Comparison of ENCODE assay signal across 8 cellular contexts in genomic region chr17:29140051-29140582, GRCh38. TPM values are rescaled to one million over a fixed set of nuclear protein-coding genes. Genes with fewer than 3 reads are reported as not detected.
DNase-seq lines count a peak whose midpoint lies in the region; ATAC-seq and TF ChIP-seq lines count a peak whose summit lies in the region.

No MANE protein-coding gene starts in this region.

- TF ChIP-seq CTCF in CD4-positive, alpha-beta T cell (IDR thresholded peaks at IDR 0.05), result no peak
- TF ChIP-seq CTCF in colonic mucosa (IDR thresholded peaks at IDR 0.05), result no peak

- H3K4me1 ChIP-seq in colonic mucosa, result no peaks in the 10 kb centered on the region
- peaks cover 42% of the 10 kb centered on the region for H3K4me1 ChIP-seq in mesenchymal stem cell (ENCODE audit: control insufficient read depth, insufficient read depth, low read depth, low read length)

- peaks cover 16% of the 10 kb centered on the region for H3K79me1 ChIP-seq in mesenchymal stem cell (replicated peaks; ENCODE audit: low read length, poor library complexity, severe bottlenecking)

- peak overlapping the region; percentile 96 for H3K27ac Mint-ChIP-seq in CD4-positive, alpha-beta T cell
- peak overlapping the region; percentile 96 for H3K27ac Mint-ChIP-seq in activated CD4-positive, alpha-beta T cell treated with anti-CD3 and anti-CD28 coated beads, Interleukin-2, amount 10 ng/mL, durations not matched to agents 24 days and 14 days

- POLR2A ChIA-PET in CD4-positive, alpha-beta T cell (lab: Charles Lee), result interaction anchor here (0.7 to 4.7 kb wide), 14 partner anchors 9 to 420 kb away, joined by 3 to 33 read pairs (median 10); partner anchors contain the start of genes MYO18A, NUFIP2, PHF12 and RPL23A

- peak overlapping the region; percentile 82 for H4K8ac ChIP-seq in mesenchymal stem cell (ENCODE audit: low read length)

- peaks cover 24% of the 10 kb centered on the region for H3K36me3 Mint-ChIP-seq in CD4-positive, alpha-beta T cell (ENCODE audit: low read depth)
- peaks cover 9% of the 10 kb centered on the region for H3K36me3 Mint-ChIP-seq in activated CD4-positive, alpha-beta T cell treated with anti-CD3 and anti-CD28 coated beads, Interleukin-2, amount 10 ng/mL, durations not matched to agents 24 days and 14 days (ENCODE audit: low read depth)

- H2BK5ac ChIP-seq in mesenchymal stem cell (ENCODE audit: low read depth, low read length, poor library complexity, severe bottlenecking), result no peak overlapping the region

- peak overlapping the region; percentile 46 to 62 for H3K9ac ChIP-seq in colonic mucosa (ENCODE audit: low read depth in 2 of 2, low read length in 2 of 2)
- peak overlapping the region; percentile 87 for H3K9ac ChIP-seq in mesenchymal stem cell (ENCODE audit: low read length)

- H3K4me2 ChIP-seq in mesenchymal stem cell (ENCODE audit: low read length, poor library complexity, severe bottlenecking), result peak overlapping the region; percentile 25

- H3K18ac ChIP-seq in mesenchymal stem cell (ENCODE audit: low read depth in 1 of 2, low read length in 2 of 2), result peak overlapping the region; percentile 78 to 95

- H2BK12ac ChIP-seq in mesenchymal stem cell (ENCODE audit: low read length in 2 of 2), result peak overlapping the region in 1 of 2 experiments; percentile 88

- no peak overlapping the region for H3K23ac ChIP-seq in mesenchymal stem cell (ENCODE audit: low read length in 2 of 2)

- H3K27me3 Mint-ChIP-seq in CD4-positive, alpha-beta T cell, result no peaks in the 10 kb centered on the region
- H3K27me3 Mint-ChIP-seq in activated CD4-positive, alpha-beta T cell treated with anti-CD3 and anti-CD28 coated beads, Interleukin-2, amount 10 ng/mL, durations not matched to agents 24 days and 14 days, result no peaks in the 10 kb centered on the region

- peak overlapping the region; percentile 82 for H3K27ac ChIP-seq in CD4-positive, alpha-beta T cell (ENCODE audit: low read depth, low read length)
- H3K27ac ChIP-seq in colonic mucosa (peak overlapping the region; percentile 62), mesenchymal stem cell (ENCODE audit: low read length, poor library complexity, severe bottlenecking) (no peak overlapping the region)

- H3K4ac ChIP-seq in mesenchymal stem cell (ENCODE audit: low read depth in 1 of 2, low read length in 2 of 2), result peak overlapping the region; percentile 25 to 93

- CTCF ChIA-PET in CD4-positive, alpha-beta T cell (lab: Charles Lee), result interaction anchor here (0.8 to 5.2 kb wide), 6 partner anchors 9 to 154 kb away, joined by 3 to 39 read pairs (median 14); partner anchors contain the start of gene MYO18A

- H3K14ac ChIP-seq in mesenchymal stem cell (ENCODE audit: low read length in 2 of 2), result peak overlapping the region in 1 of 2 experiments; percentile 67

- H2BK120ac ChIP-seq in mesenchymal stem cell (ENCODE audit: low read depth, low read length), result peak overlapping the region; percentile 61

- no peaks in the 10 kb centered on the region for H3K36me3 ChIP-seq in colonic mucosa
- H3K36me3 ChIP-seq in mesenchymal stem cell (ENCODE audit: control insufficient read depth in 1 of 2, insufficient read depth in 2 of 2, low read depth in 1 of 2, low read length in 2 of 2), result peaks cover 6 to 9% of the 10 kb centered on the region in 2 experiments

- peak overlapping the region; percentile 91 for H3K4me3 Mint-ChIP-seq in CD4-positive, alpha-beta T cell
- peak overlapping the region; percentile 88 for H3K4me3 Mint-ChIP-seq in activated CD4-positive, alpha-beta T cell treated with anti-CD3 and anti-CD28 coated beads, Interleukin-2, amount 10 ng/mL, durations not matched to agents 24 days and 14 days

- H3K4me1 Mint-ChIP-seq in CD4-positive, alpha-beta T cell (ENCODE audit: low read depth), result peaks cover 69% of the 10 kb centered on the region
- H3K4me1 Mint-ChIP-seq in activated CD4-positive, alpha-beta T cell treated with anti-CD3 and anti-CD28 coated beads, Interleukin-2, amount 10 ng/mL, durations not matched to agents 24 days and 14 days, result peaks cover 65% of the 10 kb centered on the region

- intact Hi-C loops in CD4-positive, alpha-beta T cell (cut with DNase I, micrococcal nuclease), result loop anchor here in 1 of 2 experiments (1.0 to 2.0 kb wide), 2 partner anchors 15 to 154 kb away; partner anchors contain the start of gene NUFIP2
- intact Hi-C loops in activated CD4-positive, alpha-beta T cell treated with anti-CD3 and anti-CD28 coated beads, Interleukin-2, amount 10 ng/mL, durations not matched to agents 24 days and 14 days (cut with micrococcal nuclease), result loop anchor here (1.0 to 10.0 kb wide), 2 partner anchors 154 to 415 kb away; partner anchors contain the start of genes NEK8, NUFIP2 and TLCD1
- intact Hi-C loops in colonic mucosa (cut with DNase I), result no loop called here

- no peak overlapping the region for H2BK15ac ChIP-seq in mesenchymal stem cell (ENCODE audit: low read depth, poor library complexity, severe bottlenecking)

- H2AFZ ChIP-seq in mesenchymal stem cell (ENCODE audit: low read depth, low read length), result peak overlapping the region; percentile 46

- peak overlapping the region; percentile 17 for H3K4me3 ChIP-seq in colonic mucosa
- peak overlapping the region in 1 of 2 experiments; percentile 84 for H3K4me3 ChIP-seq in mesenchymal stem cell (ENCODE audit: insufficient read depth in 1 of 2, low read depth in 1 of 2, low read length in 2 of 2)

- DNase-seq in CD4-positive, alpha-beta T cell, result peak; percentile 57 to 82 (median 74)
- DNase-seq in NCI-H2196 treated with DMSO at 0.1 percent for 48 hours (lab: John Stamatoyannopoulos, UW; ENCODE audit: unreplicated experiment) (peak; percentile 12), colonic mucosa (peak; percentile 85), mesenchymal stem cell (peak; percentile 77), NCI-H1694 treated with DMSO at 0.1 percent for 48 hours (lab: John Stamatoyannopoulos, UW) (no peak)
- peak; percentile 95 for DNase-seq in activated CD4-positive, alpha-beta T cell treated with anti-CD3 and anti-CD28 coated beads, Interleukin-2, amount 10 ng/mL, durations not matched to agents 24 days and 14 days
- DNase-seq in stimulated activated CD8-positive, alpha-beta memory T cell treated with anti-CD3 and anti-CD28 coated beads, Interleukin-12 subunit alpha, Interleukin-12 subunit beta, amount 100 ng/mL, for 4 hours (ENCODE audit: low read depth), result peak; percentile 68

- H2AK5ac ChIP-seq in mesenchymal stem cell (ENCODE audit: low read length, severe bottlenecking), result peak overlapping the region; percentile 27

- 3% methylated on average over 13 of the region's 14 CpGs for WGBS in mesenchymal stem cell

- H3K9me3 Mint-ChIP-seq in CD4-positive, alpha-beta T cell, result no peaks in the 10 kb centered on the region
- H3K9me3 Mint-ChIP-seq in activated CD4-positive, alpha-beta T cell treated with anti-CD3 and anti-CD28 coated beads, Interleukin-2, amount 10 ng/mL, durations not matched to agents 24 days and 14 days, result no peaks in the 10 kb centered on the region

- H3K9me3 ChIP-seq in CD4-positive, alpha-beta T cell (ENCODE audit: control insufficient read depth, low read length), result no peaks in the 10 kb centered on the region
- H3K9me3 ChIP-seq in colonic mucosa (no peaks in the 10 kb centered on the region), mesenchymal stem cell (ENCODE audit: control insufficient read depth, low read length) (no peaks in the 10 kb centered on the region)

- peak overlapping the region; percentile 81 for H4K91ac ChIP-seq in mesenchymal stem cell (ENCODE audit: low read length)

- H3K27me3 ChIP-seq in CD4-positive, alpha-beta T cell (ENCODE audit: control insufficient read depth, insufficient read depth, low read length), result no peaks in the 10 kb centered on the region
- H3K27me3 ChIP-seq in colonic mucosa, result no peaks in the 10 kb centered on the region
- no peaks in the 10 kb centered on the region for H3K27me3 ChIP-seq in mesenchymal stem cell (ENCODE audit: control insufficient read depth in 1 of 2, insufficient read depth in 1 of 2, low read length in 2 of 2)

- peak; percentile 53 for ATAC-seq in CD4-positive, alpha-beta T cell (ENCODE audit: poor library complexity)
- ATAC-seq in GM21619 (IDR thresholded peaks at IDR 0.05; ENCODE audit: unreplicated experiment), result peak; percentile 40

RNA-seq across cellular contexts. Expression of gene MYO18A, which starts 40.1 kb away (rescaled TPM):
- total RNA-seq in CD4-positive, alpha-beta T cell, result 10 to 100 TPM; 87.0 to 90.1 TPM
- 36.6 and 37.9 TPM in 2 replicates for total RNA-seq in activated CD4-positive, alpha-beta T cell treated with anti-CD3 and anti-CD28 coated beads, Interleukin-2, amount 10 ng/mL, durations not matched to agents 24 days and 14 days
- 100 to 1,000 TPM in 1 of 2 donors, 10 to 100 TPM in 1; 63.3 to 112 TPM for total RNA-seq in colonic mucosa
- 16.2 TPM for polyA plus RNA-seq in mesenchymal stem cell (2013, experiment 1 of 2)
- 15.0 TPM for polyA plus RNA-seq in mesenchymal stem cell (2013, experiment 2 of 2)
